25 cellular contexts compared by ENCODE assay signal in genomic region chr12:51199546-51199945, GRCh38.
"Had no signal": no experiment of that assay in that cellular context is flagged by ENCODE, and none has a peak within 500 bp of the region (broad histone marks: within the 10 kb centered on the region; RNA-seq: fewer than 3 reads in every experiment).

No MANE protein-coding gene starts in this region.

- H3K9ac ChIP-seq: parathyroid adenoma had no signal

- H3K36me3 ChIP-seq: prostate gland, right atrium auricular region, thyroid gland had no signal

- H3K27me3 Mint-ChIP-seq: natural killer cell treated with Interleukin-12 subunit alpha and Interleukin-12 subunit beta and Interleukin-15 and Interleukin-18, amount 100 ng/mL, for 72 hours had no signal

- H3K4me1 ChIP-seq: left ventricle myocardium inferior, lower lobe of right lung, parathyroid adenoma, prostate gland, stomach, vagina had no signal

- H3K79me2 ChIP-seq: parathyroid adenoma had no signal

- H3K36me3 Mint-ChIP-seq: natural killer cell treated with Interleukin-12 subunit alpha and Interleukin-12 subunit beta and Interleukin-15 and Interleukin-18, amount 100 ng/mL, for 72 hours had no signal

- H3K27ac ChIP-seq: left ventricle myocardium inferior, lower lobe of right lung, parathyroid adenoma, prostate gland, right atrium auricular region, stomach, vagina had no signal

- H2AFZ ChIP-seq: parathyroid adenoma had no signal

- H3K27me3 ChIP-seq: dorsolateral prefrontal cortex, right atrium auricular region, stomach, thyroid gland, vagina had no signal

- H3K4me3 Mint-ChIP-seq: immature natural killer cell; natural killer cell treated with Interleukin-12 subunit alpha and Interleukin-12 subunit beta and Interleukin-15 and Interleukin-18, amount 100 ng/mL, for 72 hours; neural crest cell had no signal

- H3K9me3 Mint-ChIP-seq: immature natural killer cell; natural killer cell treated with Interleukin-12 subunit alpha and Interleukin-12 subunit beta and Interleukin-15 and Interleukin-18, amount 100 ng/mL, for 72 hours; neural crest cell had no signal

- H3K9me3 ChIP-seq: left ventricle myocardium inferior, lower lobe of right lung, prostate gland, right atrium auricular region, stomach, thyroid gland, vagina had no signal

- H3K4me1 Mint-ChIP-seq: immature natural killer cell, neural crest cell had no signal

- DNase-seq: cortex of kidney; dorsolateral prefrontal cortex; effector CD4-positive, alpha-beta T cell; hypothalamus; immature natural killer cell; islet precursor cell; kidney glomerular epithelial cell; left colon; left ventricle myocardium inferior; lower lobe of right lung; stimulated activated CD4-positive, alpha-beta T cell treated with anti-CD3 and anti-CD28 coated beads, Interleukin-12 subunit alpha, Interleukin-12 subunit beta, amount 100 ng/mL, for 4 hours; stimulated activated CD4-positive, alpha-beta T cell treated with anti-CD3 and anti-CD28 coated beads, Interleukin-1b, Interleukin-23, amount 100 ng/mL, for 48 hours; stimulated activated CD4-positive, alpha-beta T cell treated with anti-CD3 and anti-CD28 coated beads, Interleukin-4, amount 100 ng/mL, for 1 hour; stimulated activated CD8-positive, alpha-beta memory T cell treated with anti-CD3 and anti-CD28 coated beads, Interleukin-4, amount 100 ng/mL, for 48 hours; stimulated activated naive CD4-positive, alpha-beta T cell; stomach; trophoblast cell had no signal

- H3K4me3 ChIP-seq: dorsolateral prefrontal cortex, left ventricle myocardium inferior, lower lobe of right lung, prostate gland, right atrium auricular region, smooth muscle cell, stomach, thyroid gland, vagina had no signal

- H3K4me2 ChIP-seq: smooth muscle cell had no signal

- H3K27ac Mint-ChIP-seq: immature natural killer cell; natural killer cell treated with Interleukin-12 subunit alpha and Interleukin-12 subunit beta and Interleukin-15 and Interleukin-18, amount 100 ng/mL, for 72 hours had no signal

- ATAC-seq: left colon; lower lobe of right lung; natural killer cell treated with Interleukin-12 subunit alpha and Interleukin-12 subunit beta and Interleukin-15 and Interleukin-18, amount 100 ng/mL, for 72 hours had no signal
